ENCODE assay signal across 31 cellular contexts in genomic region chr1:159999204-159999603, GRCh38. TPM values are rescaled to one million over a fixed set of nuclear protein-coding genes. Genes with fewer than 3 reads are reported as not detected.
DNase-seq lines count a peak whose midpoint lies in the region; TF ChIP-seq lines count a peak whose summit lies in the region.
"Had no signal": no experiment of that assay in that cellular context is flagged by ENCODE, and none has a peak within 500 bp of the region (broad histone marks: within the 10 kb centered on the region; RNA-seq: fewer than 3 reads in every experiment).

No MANE protein-coding gene starts in this region.

- H3K27ac Mint-ChIP-seq in activated CD4-positive, alpha-beta T cell treated with anti-CD3 and anti-CD28 coated beads, Interleukin-2, amount 10 ng/mL, durations not matched to agents 24 days and 14 days, result no peak overlapping the region
- H3K27ac Mint-ChIP-seq: activated naive CD8-positive, alpha-beta T cell treated with anti-CD3 and anti-CD28 coated beads, Interleukin-2, amount 50 U/mL, for 24 hours; mesothelial cell of epicardium; progenitor cell of endocrine pancreas; stimulated activated naive CD8-positive, alpha-beta T cell treated with anti-CD3 and anti-CD28 coated beads, Interleukin-15, Interleukin-2, amounts not matched to agents 100 ng/mL and 50 ng/mL, for 24 hours had no signal

- DNase-seq in AG20443 (ENCODE audit: low spot score) (peak; percentile 19), HT1080 (ENCODE audit: low read depth) (peak; percentile 71), astrocyte of the spinal cord (ENCODE audit: low read depth, low spot score) (peak; percentile 38), islet precursor cell (peak; percentile 37), kidney tubule cell (ENCODE audit: low spot score) (no peak), coronary artery (ENCODE audit: low spot score) (no peak)
- no peak for DNase-seq in activated CD4-positive, alpha-beta T cell treated with anti-CD3 and anti-CD28 coated beads, Interleukin-2, amount 10 ng/mL, durations not matched to agents 24 days and 14 days
- DNase-seq: activated CD4-positive, CD25-positive, alpha-beta regulatory T cell; activated naive CD8-positive, alpha-beta T cell treated with anti-CD3 and anti-CD28 coated beads, Interleukin-2, amount 50 U/mL, for 24 hours; activated T-cell treated with anti-CD3 and anti-CD28 coated beads, Interleukin-2, amount 50 U/mL, for 48 hours; brain microvascular endothelial cell; DMS153; glutamatergic neuron; Kasumi-1; kidney; NCI-H1436 treated with DMSO at 0.1 percent for 48 hours; NCI-H2107; NCI-H774; right lobe of liver; RPMI8226; SJCRH30; spleen; stimulated activated CD4-positive, alpha-beta T cell treated with anti-CD3 and anti-CD28 coated beads, Interleukin-2, amount 100 ng/mL, for 24 hours had no signal

- no peak overlapping the region for H3K4me3 ChIP-seq in astrocyte of the spinal cord (ENCODE audit: low read depth, low read length)
- H3K4me3 ChIP-seq in coronary artery, result no peak overlapping the region
- H3K4me3 ChIP-seq: BLaER1, right lobe of liver, SJCRH30, spleen, thoracic aorta had no signal

- in situ Hi-C loops in astrocyte of the spinal cord (cut with HindIII; ENCODE audit: low sequenced_read_pairs), result no loop called here

- no peak overlapping the region for H3K27ac ChIP-seq in coronary artery
- H3K27ac ChIP-seq: BLaER1, brain microvascular endothelial cell, neutrophil, right lobe of liver, SJCRH30, spleen, thoracic aorta had no signal

- intact Hi-C loops in activated CD4-positive, alpha-beta T cell treated with anti-CD3 and anti-CD28 coated beads, Interleukin-2, amount 10 ng/mL, durations not matched to agents 24 days and 14 days (cut with micrococcal nuclease), result no loop called here

- H3K36me3 Mint-ChIP-seq in activated CD4-positive, alpha-beta T cell treated with anti-CD3 and anti-CD28 coated beads, Interleukin-2, amount 10 ng/mL, durations not matched to agents 24 days and 14 days (ENCODE audit: low read depth), result no peaks in the 10 kb centered on the region
- H3K36me3 Mint-ChIP-seq: mesothelial cell of epicardium had no signal

- H3K27me3 Mint-ChIP-seq in activated CD4-positive, alpha-beta T cell treated with anti-CD3 and anti-CD28 coated beads, Interleukin-2, amount 10 ng/mL, durations not matched to agents 24 days and 14 days, result peaks cover 45% of the 10 kb centered on the region

- H3K9me3 Mint-ChIP-seq in activated CD4-positive, alpha-beta T cell treated with anti-CD3 and anti-CD28 coated beads, Interleukin-2, amount 10 ng/mL, durations not matched to agents 24 days and 14 days, result no peaks in the 10 kb centered on the region
- H3K9me3 Mint-ChIP-seq: activated naive CD8-positive, alpha-beta T cell treated with anti-CD3 and anti-CD28 coated beads, Interleukin-2, amount 50 U/mL, for 24 hours; mesothelial cell of epicardium; stimulated activated naive CD8-positive, alpha-beta T cell treated with anti-CD3 and anti-CD28 coated beads, Interleukin-15, Interleukin-2, amounts not matched to agents 100 ng/mL and 50 ng/mL, for 24 hours had no signal

- no peak overlapping the region for H3K4me3 Mint-ChIP-seq in activated CD4-positive, alpha-beta T cell treated with anti-CD3 and anti-CD28 coated beads, Interleukin-2, amount 10 ng/mL, durations not matched to agents 24 days and 14 days
- H3K4me3 Mint-ChIP-seq: activated naive CD8-positive, alpha-beta T cell treated with anti-CD3 and anti-CD28 coated beads, Interleukin-2, amount 50 U/mL, for 24 hours; mesothelial cell of epicardium; stimulated activated naive CD8-positive, alpha-beta T cell treated with anti-CD3 and anti-CD28 coated beads, Interleukin-15, Interleukin-2, amounts not matched to agents 100 ng/mL and 50 ng/mL, for 24 hours had no signal

- H3K4me1 Mint-ChIP-seq in activated CD4-positive, alpha-beta T cell treated with anti-CD3 and anti-CD28 coated beads, Interleukin-2, amount 10 ng/mL, durations not matched to agents 24 days and 14 days, result no peaks in the 10 kb centered on the region
- H3K4me1 Mint-ChIP-seq: activated naive CD8-positive, alpha-beta T cell treated with anti-CD3 and anti-CD28 coated beads, Interleukin-2, amount 50 U/mL, for 24 hours had no signal

- TF ChIP-seq CTCF in astrocyte of the spinal cord (IDR thresholded peaks at IDR 0.05; ENCODE audit: low read depth, low read length) (no peak), coronary artery (IDR thresholded peaks at IDR 0.05) (no peak)

RNA-seq across cellular contexts. Expression of gene PIGM, which starts 32.6 kb away (rescaled TPM):
- total RNA-seq in HT1080 (2014; rRNA removed; shearing (Covaris generic)), result 4.9 and 5.8 TPM in 2 replicates
- polyA plus RNA-seq in HT1080 (2015; cell fraction: cytosol; rRNA removed), result 5.6 and 7.0 TPM in 2 replicates
- 9.4 and 10.6 TPM in 2 replicates for polyA plus RNA-seq in HT1080 (2015; cell fraction: nucleus; rRNA removed)
- 5.5 and 5.8 TPM in 2 replicates for total RNA-seq in activated CD4-positive, alpha-beta T cell treated with anti-CD3 and anti-CD28 coated beads, Interleukin-2, amount 10 ng/mL, durations not matched to agents 24 days and 14 days

RNA-seq across cellular contexts. Expression of gene SLAMF9, which starts 45.2 kb away (rescaled TPM):
- total RNA-seq in HT1080 (2014; rRNA removed; shearing (Covaris generic)), result 10.7 and 15.9 TPM in 2 replicates
- polyA plus RNA-seq in HT1080 (2015; cell fraction: cytosol; rRNA removed), result 20.2 and 23.0 TPM in 2 replicates
- 10.3 and 11.8 TPM in 2 replicates for polyA plus RNA-seq in HT1080 (2015; cell fraction: nucleus; rRNA removed)
- not detected in 2 replicates for total RNA-seq in activated CD4-positive, alpha-beta T cell treated with anti-CD3 and anti-CD28 coated beads, Interleukin-2, amount 10 ng/mL, durations not matched to agents 24 days and 14 days
- total RNA-seq: kidney; mesothelial cell of epicardium; progenitor cell of endocrine pancreas; SJCRH30; T-helper 1 cell treated with Interleukin-12 subunit alpha and Interleukin-12 subunit beta and Interleukin-4 antibody, amounts not matched to agents 30 ng/mL and 1 ng/mL, for 36 hours; thoracic aorta; urinary bladder had no signal
- polyA plus RNA-seq: urinary bladder had no signal

RNA-seq across cellular contexts. Expression of gene IGSF9, which starts 53.8 kb away (rescaled TPM):
- total RNA-seq in HT1080 (2014; rRNA removed; shearing (Covaris generic)), result 0.80 and 1.2 TPM in 2 replicates
- 0.50 and 0.57 TPM in 2 replicates for polyA plus RNA-seq in HT1080 (2015; cell fraction: cytosol; rRNA removed)
- polyA plus RNA-seq in HT1080 (2015; cell fraction: nucleus; rRNA removed), result 2.2 and 2.7 TPM in 2 replicates
- not detected in 2 replicates for total RNA-seq in activated CD4-positive, alpha-beta T cell treated with anti-CD3 and anti-CD28 coated beads, Interleukin-2, amount 10 ng/mL, durations not matched to agents 24 days and 14 days
- total RNA-seq: T-helper 1 cell treated with Interleukin-12 subunit alpha and Interleukin-12 subunit beta and Interleukin-4 antibody, amounts not matched to agents 30 ng/mL and 1 ng/mL, for 36 hours had no signal

Comparison
In these comparisons a context has a peak if more than half of its experiments do, and no peak if none do; other contexts are left out.
1. DNase-seq: peak in AG20443 (single experiment), HT1080 (single experiment), astrocyte of the spinal cord (single experiment) and islet precursor cell (single experiment); none in kidney tubule cell (single experiment), activated CD4-positive, alpha-beta T cell treated with anti-CD3 and anti-CD28 coated beads, Interleukin-2, amount 10 ng/mL, durations not matched to agents 24 days and 14 days (single experiment) and coronary artery (single experiment).
2. RNA of gene SLAMF9, which starts 45.2 kb away (total RNA-seq): 10.7 to 15.9 TPM in HT1080; not detected in activated CD4-positive, alpha-beta T cell treated with anti-CD3 and anti-CD28 coated beads, Interleukin-2, amount 10 ng/mL, durations not matched to agents 24 days and 14 days; every median in the first group is over 10 times any median in the second.